In genomic region chr3:51163051-51163450, GRCh38 we compare ENCODE assay signal across 30 cellular contexts.
"Had no signal": no experiment of that assay in that cellular context is flagged by ENCODE, and none has a peak within 500 bp of the region (broad histone marks: within the 10 kb centered on the region; RNA-seq: fewer than 3 reads in every experiment).

No MANE protein-coding gene starts in this region.

- FAIRE-seq: endothelial cell of umbilical vein had no signal

- ATAC-seq: activated CD8-positive, alpha-beta T cell treated with anti-CD3 and anti-CD28 coated beads for 36 hours; activated naive CD8-positive, alpha-beta T cell treated with anti-CD3 and anti-CD28 coated beads, Interleukin-2, amount 50 U/mL, for 24 hours; activated T-cell treated with anti-CD3 and anti-CD28 coated beads, Interleukin-2, amount 50 U/mL, for 4 hours; activated T-helper 17 cell treated with anti-CD3 and anti-CD28 coated beads, Interleukin-2, amount 50 U/mL, for 72 hours; body of pancreas; heart left ventricle; left lung; mucosa of descending colon; WTC11 had no signal

- H3K4me1 Mint-ChIP-seq: activated naive CD4-positive, alpha-beta T cell treated with anti-CD3 and anti-CD28 coated beads, Interleukin-2, amount 50 U/mL, for 24 hours; activated naive CD8-positive, alpha-beta T cell treated with anti-CD3 and anti-CD28 coated beads, Interleukin-2, amount 50 U/mL, for 24 hours; activated T-helper 17 cell treated with anti-CD3 and anti-CD28 coated beads, Interleukin-2, amount 50 U/mL, for 72 hours; immature natural killer cell; nephron; WTC11 had no signal

- H3K4me1 ChIP-seq: body of pancreas, heart left ventricle, left lung, sigmoid colon, testis, transverse colon had no signal

- H3K4me3 ChIP-seq: body of pancreas, cardiac muscle cell, coronary artery, heart left ventricle, left lung, lung, mucosa of descending colon, ovary, sigmoid colon, testis, transverse colon had no signal

- DNase-seq: activated CD4-positive, alpha-beta T cell treated with anti-CD3 and anti-CD28 coated beads, Interleukin-2, amount 50 U/mL, for 1 hour; activated CD8-positive, alpha-beta T cell treated with anti-CD3 and anti-CD28 coated beads for 36 hours; activated gamma-delta T cell treated with Interleukin-2 at 50 U/mL for 16 hours; activated naive CD8-positive, alpha-beta T cell treated with anti-CD3 and anti-CD28 coated beads, Interleukin-2, amount 50 U/mL, for 24 hours; activated T-cell treated with anti-CD3 and anti-CD28 coated beads, Interleukin-2, amount 50 U/mL, for 4 hours; amygdala; body of pancreas; cerebellar nuclear complex; heart left ventricle; hypothalamus; immature natural killer cell; left lung; mucosa of descending colon; ovary; sigmoid colon; stimulated activated CD4-positive, alpha-beta T cell treated with anti-CD3 and anti-CD28 coated beads, Interleukin-15, amount 100 ng/mL, for 24 hours; stimulated activated naive CD4-positive, alpha-beta T cell treated with Interleukin-2 at 50 U/mL for 16 hours; T-helper 2 cell; testis; transverse colon had no signal

- H3K27ac Mint-ChIP-seq: activated CD8-positive, alpha-beta T cell treated with anti-CD3 and anti-CD28 coated beads for 36 hours; activated naive CD4-positive, alpha-beta T cell treated with anti-CD3 and anti-CD28 coated beads, Interleukin-2, amount 50 U/mL, for 24 hours; activated naive CD8-positive, alpha-beta T cell treated with anti-CD3 and anti-CD28 coated beads, Interleukin-2, amount 50 U/mL, for 24 hours; activated T-helper 17 cell treated with anti-CD3 and anti-CD28 coated beads, Interleukin-2, amount 50 U/mL, for 72 hours; immature natural killer cell; nephron; progenitor cell of endocrine pancreas; WTC11 had no signal

- H3K9me3 ChIP-seq: body of pancreas, heart left ventricle, left lung, mucosa of descending colon, neutrophil, ovary, sigmoid colon, testis, transverse colon had no signal

- H3K4me3 Mint-ChIP-seq: activated CD8-positive, alpha-beta T cell treated with anti-CD3 and anti-CD28 coated beads for 36 hours; activated naive CD4-positive, alpha-beta T cell treated with anti-CD3 and anti-CD28 coated beads, Interleukin-2, amount 50 U/mL, for 24 hours; activated naive CD8-positive, alpha-beta T cell treated with anti-CD3 and anti-CD28 coated beads, Interleukin-2, amount 50 U/mL, for 24 hours; activated T-cell treated with anti-CD3 and anti-CD28 coated beads, Interleukin-2, amount 50 U/mL, for 4 hours; activated T-helper 17 cell treated with anti-CD3 and anti-CD28 coated beads, Interleukin-2, amount 50 U/mL, for 72 hours; immature natural killer cell; nephron; WTC11 had no signal

- H3K9me3 Mint-ChIP-seq: activated CD8-positive, alpha-beta T cell treated with anti-CD3 and anti-CD28 coated beads for 36 hours; activated naive CD4-positive, alpha-beta T cell treated with anti-CD3 and anti-CD28 coated beads, Interleukin-2, amount 50 U/mL, for 24 hours; activated naive CD8-positive, alpha-beta T cell treated with anti-CD3 and anti-CD28 coated beads, Interleukin-2, amount 50 U/mL, for 24 hours; activated T-cell treated with anti-CD3 and anti-CD28 coated beads, Interleukin-2, amount 50 U/mL, for 4 hours; activated T-helper 17 cell treated with anti-CD3 and anti-CD28 coated beads, Interleukin-2, amount 50 U/mL, for 72 hours; immature natural killer cell; WTC11 had no signal

- H3K27me3 Mint-ChIP-seq: activated CD8-positive, alpha-beta T cell treated with anti-CD3 and anti-CD28 coated beads for 36 hours; activated naive CD4-positive, alpha-beta T cell treated with anti-CD3 and anti-CD28 coated beads, Interleukin-2, amount 50 U/mL, for 24 hours; activated naive CD8-positive, alpha-beta T cell treated with anti-CD3 and anti-CD28 coated beads, Interleukin-2, amount 50 U/mL, for 24 hours; activated T-helper 17 cell treated with anti-CD3 and anti-CD28 coated beads, Interleukin-2, amount 50 U/mL, for 72 hours; progenitor cell of endocrine pancreas had no signal

- H3K27me3 ChIP-seq: body of pancreas, cardiac muscle cell, heart left ventricle, left lung, neutrophil, ovary, sigmoid colon, testis, transverse colon had no signal

- H3K36me3 ChIP-seq: cardiac muscle cell, left lung, neutrophil, ovary, sigmoid colon, transverse colon had no signal

- H3K27ac ChIP-seq: body of pancreas, cardiac muscle cell, coronary artery, heart left ventricle, left lung, neutrophil, ovary, sigmoid colon, testis, transverse colon had no signal

- H3K36me3 Mint-ChIP-seq: activated naive CD4-positive, alpha-beta T cell treated with anti-CD3 and anti-CD28 coated beads, Interleukin-2, amount 50 U/mL, for 24 hours; WTC11 had no signal
